1 cellular context compared by ENCODE assay signal in genomic region chr2:210476194-210477128, GRCh38.
TF ChIP-seq lines count a peak whose summit lies in the region.

LANCL1 (minus strand) TSS chr2:210476759; CDS start chr2:210476396, 363 bp downstream.

TF ChIP-seq in HepG2, 621 proteins besides CTCF, POLR2A, EP300 and RAD21 (continued from another document and continues in another):
- TF ChIP-seq ZNF710 (CRISPR knock-in tag; IDR thresholded peaks at IDR 0.05; ENCODE audit: borderline replicate concordance), result no peak
- peak; percentile 69 for TF ChIP-seq ZNF160 (CRISPR knock-in tag; IDR thresholded peaks at IDR 0.05)
- TF ChIP-seq ZNF451 (CRISPR knock-in tag; IDR thresholded peaks at IDR 0.05), result 0 out of 2 replicates have a peak, but pooled peaks have one; percentile 73
- peak; percentile 90 for TF ChIP-seq PHF21A (CRISPR knock-in tag; IDR thresholded peaks at IDR 0.05)
- TF ChIP-seq SPEN (CRISPR knock-in tag; IDR thresholded peaks at IDR 0.05; ENCODE audit: low read depth), result peak; percentile 82
- TF ChIP-seq EEA1 (CRISPR knock-in tag; IDR thresholded peaks at IDR 0.05; ENCODE audit: borderline replicate concordance), result peak; percentile 75; the same call in 1 of the 2 replicates
- TF ChIP-seq RFXAP (CRISPR knock-in tag; IDR thresholded peaks at IDR 0.05; ENCODE audit: borderline replicate concordance), result peak; percentile 91
- TF ChIP-seq MXD4 (CRISPR knock-in tag; IDR thresholded peaks at IDR 0.05), result peak; percentile 36; the same call in 1 of the 2 replicates
- TF ChIP-seq KDM2A (CRISPR knock-in tag; IDR thresholded peaks at IDR 0.05; ENCODE audit: borderline replicate concordance, low read depth), result peak; percentile 85
- TF ChIP-seq ZNF33B (CRISPR knock-in tag; IDR thresholded peaks at IDR 0.05), result peak; percentile 84; the same call in 1 of the 2 replicates
- peak; percentile 79 for TF ChIP-seq HES4 (CRISPR knock-in tag; IDR thresholded peaks at IDR 0.05; ENCODE audit: borderline replicate concordance)
- peak; percentile 78; the same call in 1 of the 2 replicates for TF ChIP-seq MXD3 (CRISPR knock-in tag; IDR thresholded peaks at IDR 0.05)
- no peak for TF ChIP-seq ZFP37 (CRISPR knock-in tag; IDR thresholded peaks at IDR 0.05; ENCODE audit: borderline replicate concordance)
- peak; percentile 43; the same call in 1 of the 2 replicates for TF ChIP-seq PRMT3 (CRISPR knock-in tag; IDR thresholded peaks at IDR 0.05; ENCODE audit: borderline replicate concordance, low read depth)
- peak; percentile 79 for TF ChIP-seq ZSCAN25 (CRISPR knock-in tag; IDR thresholded peaks at IDR 0.05)
- peak; percentile 41; the same call in 1 of the 2 replicates for TF ChIP-seq CREM (IDR thresholded peaks at IDR 0.05)
- TF ChIP-seq CREM (CRISPR knock-in tag; IDR thresholded peaks at IDR 0.05), result no peak
- TF ChIP-seq MEF2D (CRISPR knock-in tag; IDR thresholded peaks at IDR 0.05), result peak; percentile 75
- TF ChIP-seq ZNF256 (CRISPR knock-in tag; conservative IDR thresholded peaks at IDR 0.05), result peak; percentile 57; the same call in 1 of the 2 replicates
- TF ChIP-seq ZNF569 (CRISPR knock-in tag; IDR thresholded peaks at IDR 0.05; ENCODE audit: borderline replicate concordance), result 0 out of 2 replicates have a peak, but pooled peaks have one; percentile 35
- TF ChIP-seq PCBP1 (IDR thresholded peaks at IDR 0.05; ENCODE audit: borderline replicate concordance, low read depth, low read length), result peak; percentile 64; the same call in 1 of the 2 replicates
- peak; percentile 11; the same call in 1 of the 2 replicates for TF ChIP-seq GPN1 (CRISPR knock-in tag; IDR thresholded peaks at IDR 0.05; ENCODE audit: borderline replicate concordance)
- 0 out of 2 replicates have a peak, but pooled peaks have one; percentile 44 for TF ChIP-seq WIZ (CRISPR knock-in tag; IDR thresholded peaks at IDR 0.05)
- 0 out of 2 replicates have a peak, but pooled peaks have one; percentile 54 for TF ChIP-seq ATF7-NPFF (CRISPR knock-in tag; IDR thresholded peaks at IDR 0.05; ENCODE audit: low read depth)
- peak; percentile 85 for TF ChIP-seq ZNF407 (CRISPR knock-in tag; IDR thresholded peaks at IDR 0.05; ENCODE audit: not compliant biosample characterization)
- TF ChIP-seq DMAP1 (CRISPR knock-in tag; IDR thresholded peaks at IDR 0.05), result peak; percentile 83; the same call in 1 of the 2 replicates
- TF ChIP-seq ZNF512 (CRISPR knock-in tag; IDR thresholded peaks at IDR 0.05), result no peak
- peak; percentile 76; the same call in 1 of the 2 replicates for TF ChIP-seq ZNF441 (CRISPR knock-in tag; IDR thresholded peaks at IDR 0.05; ENCODE audit: borderline replicate concordance)
- peak; percentile 29; the same call in 1 of the 2 replicates for TF ChIP-seq ZBTB20 (CRISPR knock-in tag; IDR thresholded peaks at IDR 0.05; ENCODE audit: borderline replicate concordance, low read depth)
- peak; percentile 83; the same call in 1 of the 2 replicates for TF ChIP-seq NFKB2 (CRISPR knock-in tag; IDR thresholded peaks at IDR 0.05; ENCODE audit: borderline replicate concordance)
- peak; percentile 85; the same call in 1 of the 2 replicates for TF ChIP-seq KLF6 (CRISPR knock-in tag; IDR thresholded peaks at IDR 0.05)
- 0 out of 2 replicates have a peak, but pooled peaks have one; percentile 62 for TF ChIP-seq ZNF570 (CRISPR knock-in tag; IDR thresholded peaks at IDR 0.05; ENCODE audit: borderline replicate concordance)
- TF ChIP-seq FOXC1 (CRISPR knock-in tag; IDR thresholded peaks at IDR 0.05; ENCODE audit: borderline replicate concordance), result peak; percentile 90
- peak; percentile 72 for TF ChIP-seq MAZ (IDR thresholded peaks at IDR 0.05; ENCODE audit: borderline replicate concordance, low read depth, low read length)
- no peak; the same call in 1 of the 2 replicates for TF ChIP-seq MAZ (CRISPR knock-in tag; IDR thresholded peaks at IDR 0.05; ENCODE audit: low read depth)
- TF ChIP-seq ZNF362 (CRISPR knock-in tag; IDR thresholded peaks at IDR 0.05; ENCODE audit: borderline replicate concordance), result 0 out of 2 replicates have a peak, but pooled peaks have one; percentile 47
- TF ChIP-seq ZNF496 (CRISPR knock-in tag; IDR thresholded peaks at IDR 0.05; ENCODE audit: insufficient replicate concordance), result no peak
- TF ChIP-seq ZBTB4 (CRISPR knock-in tag; IDR thresholded peaks at IDR 0.05; ENCODE audit: borderline replicate concordance), result no peak; the same call in 1 of the 2 replicates
- no peak for TF ChIP-seq ATF3 (CRISPR knock-in tag; IDR thresholded peaks at IDR 0.05)
- TF ChIP-seq HHEX (CRISPR knock-in tag; IDR thresholded peaks at IDR 0.05), result peak; percentile 32; the same call in 1 of the 2 replicates
